In the genomic region with DNA sequence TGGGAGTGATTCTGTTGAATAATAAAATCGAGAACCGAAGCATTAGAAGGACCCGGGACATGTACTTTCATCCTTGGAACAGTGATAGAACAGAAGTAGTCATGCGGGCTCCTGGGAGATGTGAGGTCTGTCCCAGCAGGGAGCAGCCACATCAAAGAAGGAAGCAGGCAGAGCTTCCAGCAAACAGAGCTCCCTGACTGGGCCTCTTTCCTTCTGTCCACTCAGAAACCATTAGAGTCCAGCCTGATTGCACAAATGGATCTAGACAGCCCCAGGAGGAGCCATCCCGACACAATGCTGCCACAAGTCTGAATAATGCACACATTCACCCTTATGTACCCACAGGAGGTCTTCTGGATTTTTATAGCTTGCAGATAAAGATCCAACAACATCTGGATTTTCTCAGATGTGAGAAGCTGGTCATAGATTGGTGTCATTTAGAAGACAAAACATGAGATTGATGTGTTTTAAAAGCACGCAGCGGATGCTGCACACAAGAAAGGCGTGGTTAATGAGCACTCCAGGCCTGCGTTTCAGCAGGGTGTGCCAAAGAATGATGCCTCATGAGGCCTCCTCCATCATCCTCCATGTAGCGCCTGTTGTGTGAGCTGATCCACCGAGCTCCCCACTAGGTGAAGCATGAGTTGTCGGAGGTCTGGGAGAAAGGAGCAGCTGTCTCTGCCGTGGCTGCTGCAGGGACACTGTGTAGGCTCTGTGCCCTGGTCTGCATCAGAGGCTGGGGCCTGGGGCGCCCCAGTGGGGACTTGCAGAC, we compare ENCODE assay signal across 17 cellular contexts.
A peak's percentile ranks its signal among the peaks of the same experiment; 100 is the strongest.
DNase-seq lines count a peak whose midpoint lies in the region; ATAC-seq and TF ChIP-seq lines count a peak whose summit lies in the region.
"Had no signal": no experiment of that assay in that cellular context is flagged by ENCODE, and none has a peak within 500 bp of the region (broad histone marks: within the 10 kb centered on the region; RNA-seq: fewer than 3 reads in every experiment).

No MANE protein-coding gene starts in this region.

- peak; percentile 34 for ATAC-seq in Right ventricle myocardium inferior
- no peak for ATAC-seq in HG03378 (IDR thresholded peaks at IDR 0.05; ENCODE audit: unreplicated experiment)
- ATAC-seq: GM12878 had no signal

- peak overlapping the region; percentile 49 for H3K4me3 Mint-ChIP-seq in type B pancreatic cell
- no peak overlapping the region for H3K4me3 Mint-ChIP-seq in activated T-helper 1 cell treated with anti-CD3 and anti-CD28 coated beads, Interleukin-12 subunit alpha, Interleukin-12 subunit beta, Interleukin-2, Interleukin-4 antibody, amounts not matched to agents 30 ng/mL and 10 ng/mL and 1 ng/mL, durations not matched to agents 14 hours and 24 hours and 36 hours
- H3K4me3 Mint-ChIP-seq: nephron progenitor cell had no signal

- DNase-seq in Right ventricle myocardium inferior (ENCODE audit: missing footprints) (no peak), left ventricle myocardium inferior (no peak), brain pericyte (ENCODE audit: low read depth, low spot score) (peak; percentile 32), left kidney (ENCODE audit: low read depth, low spot score) (peak; percentile 41), type B pancreatic cell (ENCODE audit: extremely low spot score, unreplicated experiment) (no peak)
- no peak for DNase-seq in activated T-helper 1 cell treated with anti-CD3 and anti-CD28 coated beads, Interleukin-12 subunit alpha, Interleukin-12 subunit beta, Interleukin-2, Interleukin-4 antibody, amounts not matched to agents 30 ng/mL and 10 ng/mL and 1 ng/mL, durations not matched to agents 14 hours and 24 hours and 36 hours (ENCODE audit: low spot score)
- no peak for DNase-seq in activated T-cell treated with anti-CD3 and anti-CD28 coated beads, Interleukin-2, amount 50 U/mL, for 1 hour
- DNase-seq: ACHN; activated effector memory CD4-positive, alpha-beta T cell treated with Interleukin-2 at 50 U/mL for 16 hours; cerebellar nuclear complex; DMS53; NCI-H1105; nephron progenitor cell; NK-92 treated with Interleukin-12 subunit alpha and Interleukin-12 subunit beta, amount 100 ng/mL, for 24 hours had no signal

- no peaks in the 10 kb centered on the region for H3K27me3 ChIP-seq in left ventricle myocardium inferior (ENCODE audit: low read depth)

- peaks cover 34% of the 10 kb centered on the region for H3K36me3 Mint-ChIP-seq in type B pancreatic cell
- H3K36me3 Mint-ChIP-seq in activated T-helper 1 cell treated with anti-CD3 and anti-CD28 coated beads, Interleukin-12 subunit alpha, Interleukin-12 subunit beta, Interleukin-2, Interleukin-4 antibody, amounts not matched to agents 30 ng/mL and 10 ng/mL and 1 ng/mL, durations not matched to agents 14 hours and 24 hours and 36 hours (ENCODE audit: low read depth), result no peaks in the 10 kb centered on the region

- H3K4me3 ChIP-seq in left ventricle myocardium inferior, result no peak overlapping the region
- H3K4me3 ChIP-seq: GM12878, SK-N-MC had no signal

- H3K27ac Mint-ChIP-seq in type B pancreatic cell, result peak overlapping the region; percentile 90
- no peak overlapping the region for H3K27ac Mint-ChIP-seq in activated T-helper 1 cell treated with anti-CD3 and anti-CD28 coated beads, Interleukin-12 subunit alpha, Interleukin-12 subunit beta, Interleukin-2, Interleukin-4 antibody, amounts not matched to agents 30 ng/mL and 10 ng/mL and 1 ng/mL, durations not matched to agents 14 hours and 24 hours and 36 hours
- H3K27ac Mint-ChIP-seq: nephron progenitor cell had no signal

- no peaks in the 10 kb centered on the region for H3K36me3 ChIP-seq in left ventricle myocardium inferior

- H3K9me3 ChIP-seq in left ventricle myocardium inferior (replicated peaks), result peaks cover 5% of the 10 kb centered on the region

- H3K4me1 ChIP-seq in left ventricle myocardium inferior, result no peaks in the 10 kb centered on the region

- TF ChIP-seq CTCF in left ventricle myocardium inferior (IDR thresholded peaks at IDR 0.05; ENCODE audit: borderline replicate concordance), result no peak
- TF ChIP-seq CTCF in type B pancreatic cell (conservative IDR thresholded peaks at IDR 0.05), result no peak

- H3K27ac ChIP-seq in left ventricle myocardium inferior (replicated peaks), result no peak overlapping the region
- H3K27ac ChIP-seq: SK-N-MC had no signal

- intact Hi-C loops in Right ventricle myocardium inferior (cut with DNase I), result no loop called here
- intact Hi-C loops in left ventricle myocardium inferior (cut with micrococcal nuclease), result no loop called here
- intact Hi-C loops in activated T-helper 1 cell treated with anti-CD3 and anti-CD28 coated beads, Interleukin-12 subunit alpha, Interleukin-12 subunit beta, Interleukin-2, Interleukin-4 antibody, amounts not matched to agents 30 ng/mL and 10 ng/mL and 1 ng/mL, durations not matched to agents 14 hours and 24 hours and 36 hours (cut with micrococcal nuclease), result no loop called here

- no peaks in the 10 kb centered on the region for H3K9me3 Mint-ChIP-seq in type B pancreatic cell
- peaks cover 13% of the 10 kb centered on the region for H3K9me3 Mint-ChIP-seq in activated T-helper 1 cell treated with anti-CD3 and anti-CD28 coated beads, Interleukin-12 subunit alpha, Interleukin-12 subunit beta, Interleukin-2, Interleukin-4 antibody, amounts not matched to agents 30 ng/mL and 10 ng/mL and 1 ng/mL, durations not matched to agents 14 hours and 24 hours and 36 hours

- H3K27me3 Mint-ChIP-seq in type B pancreatic cell, result no peaks in the 10 kb centered on the region
- H3K27me3 Mint-ChIP-seq in activated T-helper 1 cell treated with anti-CD3 and anti-CD28 coated beads, Interleukin-12 subunit alpha, Interleukin-12 subunit beta, Interleukin-2, Interleukin-4 antibody, amounts not matched to agents 30 ng/mL and 10 ng/mL and 1 ng/mL, durations not matched to agents 14 hours and 24 hours and 36 hours (ENCODE audit: insufficient read depth), result peaks cover 3% of the 10 kb centered on the region

- peaks cover 31% of the 10 kb centered on the region for H3K4me1 Mint-ChIP-seq in type B pancreatic cell (ENCODE audit: unreplicated experiment)
- H3K4me1 Mint-ChIP-seq in activated T-helper 1 cell treated with anti-CD3 and anti-CD28 coated beads, Interleukin-12 subunit alpha, Interleukin-12 subunit beta, Interleukin-2, Interleukin-4 antibody, amounts not matched to agents 30 ng/mL and 10 ng/mL and 1 ng/mL, durations not matched to agents 14 hours and 24 hours and 36 hours (ENCODE audit: low read depth), result no peaks in the 10 kb centered on the region

Comparison
In these comparisons a context has a peak if more than half of its experiments do, and no peak if none do; other contexts are left out.
1. DNase-seq: peak in brain pericyte (single experiment) and left kidney (single experiment); none in Right ventricle myocardium inferior (single experiment), left ventricle myocardium inferior (single experiment), type B pancreatic cell (single experiment), activated T-helper 1 cell treated with anti-CD3 and anti-CD28 coated beads, Interleukin-12 subunit alpha, Interleukin-12 subunit beta, Interleukin-2, Interleukin-4 antibody, amounts not matched to agents 30 ng/mL and 10 ng/mL and 1 ng/mL, durations not matched to agents 14 hours and 24 hours and 36 hours (single experiment) and activated T-cell treated with anti-CD3 and anti-CD28 coated beads, Interleukin-2, amount 50 U/mL, for 1 hour (single experiment).